ENCODE assay signal across 8 cellular contexts in the genomic region with DNA sequence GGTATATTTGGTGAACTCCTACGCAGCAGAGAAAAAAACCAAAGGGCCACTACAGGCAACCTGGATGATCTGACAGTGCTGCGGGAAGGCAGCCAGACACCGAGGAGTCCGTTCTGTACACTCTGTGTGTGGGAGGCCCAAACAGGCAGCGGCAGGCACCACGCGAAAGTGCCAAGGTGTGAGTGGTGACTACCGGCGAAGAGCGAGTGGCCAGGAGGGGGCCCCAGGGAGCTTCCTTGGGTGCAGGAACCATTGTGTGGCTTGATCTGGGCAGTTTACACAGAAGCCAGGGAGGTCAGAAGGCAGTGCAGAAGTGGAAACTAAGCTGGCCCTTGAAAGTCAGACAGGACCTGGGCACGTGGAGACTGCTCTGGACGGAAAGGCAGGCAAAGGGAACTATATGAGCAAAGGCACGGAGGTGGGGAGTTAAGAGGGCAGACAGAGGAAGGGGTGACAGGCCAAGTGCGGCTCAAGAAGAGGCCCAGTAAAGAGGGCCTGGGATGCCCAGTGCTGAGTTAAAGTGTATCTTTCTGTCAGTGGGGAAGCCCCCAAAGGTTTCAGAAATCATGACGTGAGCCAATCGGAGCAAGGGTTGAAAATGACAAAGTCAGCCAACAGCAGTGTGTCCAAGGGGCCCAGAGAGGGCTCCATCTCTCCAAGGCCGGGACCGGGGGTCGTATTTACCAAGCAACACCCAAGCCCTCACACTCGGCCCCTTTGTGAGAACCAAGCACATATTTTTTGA. TPM values are rescaled to one million over a fixed set of nuclear protein-coding genes. Genes with fewer than 3 reads are reported as not detected.
DNase-seq lines count a peak whose midpoint lies in the region; ATAC-seq and TF ChIP-seq lines count a peak whose summit lies in the region.

No MANE protein-coding gene starts in this region.

- H3K4me1 ChIP-seq in cardiac muscle cell (ENCODE audit: low read depth), result peaks cover 33% of the 10 kb centered on the region

- H3K9me3 ChIP-seq in cardiac muscle cell (ENCODE audit: low read depth), result no peaks in the 10 kb centered on the region

- DNase-seq in EH (ENCODE audit: low read depth) (peak; percentile 30), NAMALWA (ENCODE audit: low spot score) (peak; percentile 44), cardiac muscle cell (ENCODE audit: low read depth in 1 of 2, low spot score in 1 of 2) (peak in 1 of 2 donors; percentile 68), putamen (ENCODE audit: low spot score) (peak; percentile 43), NCI-H146 (lab: John Stamatoyannopoulos, UW) (no peak), epidermal melanocyte (ENCODE audit: insufficient read length, low spot score) (no peak)
- peak; percentile 18 for DNase-seq in activated effector memory CD4-positive, alpha-beta T cell treated with Interleukin-2 at 50 U/mL for 16 hours

- no peak for ATAC-seq in HG02981 (IDR thresholded peaks at IDR 0.05; ENCODE audit: unreplicated experiment)

- no peaks in the 10 kb centered on the region for H3K27me3 ChIP-seq in cardiac muscle cell

- no peak overlapping the region for H3K4me3 ChIP-seq in cardiac muscle cell

- no peaks in the 10 kb centered on the region for H3K36me3 ChIP-seq in cardiac muscle cell

- TF ChIP-seq CTCF in cardiac muscle cell (IDR thresholded peaks at IDR 0.05; ENCODE audit: low read depth, low read length), result peak; percentile 57

- peak overlapping the region; percentile 82 for H3K27ac ChIP-seq in cardiac muscle cell

RNA-seq across cellular contexts. Expression of a gene that starts 10.6 kb away (rescaled TPM):
- total RNA-seq in cardiac muscle cell, result 65.7 and 70.3 TPM in 2 replicates
- 59.6 and 68.8 TPM in 2 replicates for polyA plus RNA-seq in cardiac muscle cell

RNA-seq across cellular contexts. Expression of a gene that starts 55.0 kb away (rescaled TPM):
- total RNA-seq in cardiac muscle cell, result 198 and 262 TPM in 2 replicates
- polyA plus RNA-seq in cardiac muscle cell, result 179 and 193 TPM in 2 replicates

Comparison
In these comparisons a context has a peak if more than half of its experiments do, and no peak if none do; other contexts are left out.
1. DNase-seq: peak in EH (single experiment), NAMALWA (single experiment), activated effector memory CD4-positive, alpha-beta T cell treated with Interleukin-2 at 50 U/mL for 16 hours (single experiment) and putamen (single experiment); none in NCI-H146 (single experiment) and epidermal melanocyte (single experiment).